ENCODE assay signal across 19 cellular contexts in genomic region chr13:30685987-30686386, GRCh38.
"Had no signal": no experiment of that assay in that cellular context is flagged by ENCODE, and none has a peak within 500 bp of the region (broad histone marks: within the 10 kb centered on the region; RNA-seq: fewer than 3 reads in every experiment).

No MANE protein-coding gene starts in this region.

- H3K4me1 ChIP-seq: body of pancreas had no signal

- H3K4me3 ChIP-seq: ascending aorta, body of pancreas had no signal

- ATAC-seq: activated naive CD8-positive, alpha-beta T cell treated with anti-CD3 and anti-CD28 coated beads, Interleukin-2, amount 50 U/mL, for 24 hours; body of pancreas had no signal

- H3K9me3 ChIP-seq: ascending aorta, body of pancreas had no signal

- H3K27ac ChIP-seq: ascending aorta, body of pancreas had no signal

- H3K27me3 ChIP-seq: ascending aorta, body of pancreas had no signal

- H3K36me3 ChIP-seq: ascending aorta had no signal

- DNase-seq: activated B cell treated with CpG ODN at 0.5 μM for 24 hours; activated CD4-positive, alpha-beta T cell treated with anti-CD3 and anti-CD28 coated beads for 1 hour; activated CD4-positive, alpha-beta T cell treated with anti-CD3 and anti-CD28 coated beads, Interleukin-2, amount 10 ng/mL, durations not matched to agents 24 days and 14 days; activated CD4-positive, alpha-beta T cell treated with anti-CD3 and anti-CD28 coated beads, Interleukin-2, amount 50 U/mL, for 48 hours; activated CD8-positive, alpha-beta memory T cell treated with anti-CD3 and anti-CD28 coated beads, Interleukin-2, amount 10 ng/mL, durations not matched to agents 7 days and 5 days; activated effector memory CD4-positive, alpha-beta T cell treated with Interleukin-2 at 50 U/mL for 16 hours; activated naive CD4-positive, alpha-beta T cell; activated naive CD8-positive, alpha-beta T cell treated with anti-CD3 and anti-CD28 coated beads, Interleukin-2, amount 50 U/mL, for 24 hours; activated T-cell treated with anti-CD3 and anti-CD28 coated beads, Interleukin-2, amount 50 U/mL, for 24 hours; amniotic stem cell; body of pancreas; MM.1S; NCI-H146; NCI-H187 treated with DMSO at 0.1 percent for 48 hours; NCI-H446; SIG-M5; T-helper 2 cell; T1000 had no signal
